21 cellular contexts compared by ENCODE assay signal in genomic region chr2:59754336-59754735, GRCh38.
DNase-seq lines count a peak whose midpoint lies in the region; ATAC-seq and TF ChIP-seq lines count a peak whose summit lies in the region.
"Had no signal": no experiment of that assay in that cellular context is flagged by ENCODE, and none has a peak within 500 bp of the region (broad histone marks: within the 10 kb centered on the region; RNA-seq: fewer than 3 reads in every experiment).

No MANE protein-coding gene starts in this region.

- no peak overlapping the region for H3K9ac ChIP-seq in OCI-LY3 (ENCODE audit: low read length)

- no peaks in the 10 kb centered on the region for H3K4me1 ChIP-seq in OCI-LY3 (ENCODE audit: low read length)
- H3K4me1 ChIP-seq: esophagus squamous epithelium, heart right ventricle, Peyer's patch, prostate gland had no signal

- TF ChIP-seq CTCF in C4-2B (conservative IDR thresholded peaks at IDR 0.05) (peak; percentile 22), GM12873 (IDR thresholded peaks at IDR 0.05; ENCODE audit: insufficient read depth, low read depth, low read length, missing control alignments) (peak; percentile 34), OCI-LY3 (IDR thresholded peaks at IDR 0.05; ENCODE audit: low read depth, low read length) (peak; percentile 58)

- H3K27ac ChIP-seq in C4-2B (no peak overlapping the region), OCI-LY3 (ENCODE audit: low read length) (no peak overlapping the region)
- H3K27ac ChIP-seq: esophagus squamous epithelium, heart right ventricle, Peyer's patch, prostate gland had no signal

- H2AFZ ChIP-seq in OCI-LY3 (ENCODE audit: low read depth, low read length): no peak overlapping the region

- H3K9me3 ChIP-seq in OCI-LY3 (ENCODE audit: insufficient read depth, low read length): no peaks in the 10 kb centered on the region
- H3K9me3 ChIP-seq: esophagus squamous epithelium, heart right ventricle, Peyer's patch, prostate gland had no signal

- no peaks in the 10 kb centered on the region for H3K27me3 ChIP-seq in OCI-LY3 (ENCODE audit: low read depth, low read length)
- H3K27me3 ChIP-seq: esophagus squamous epithelium, heart right ventricle, Peyer's patch had no signal

- no peaks in the 10 kb centered on the region for H3K36me3 ChIP-seq in OCI-LY3 (replicated peaks; ENCODE audit: low read depth, low read length)
- H3K36me3 ChIP-seq: esophagus squamous epithelium, heart right ventricle, Peyer's patch, prostate gland had no signal

- no peaks in the 10 kb centered on the region for H3K79me2 ChIP-seq in OCI-LY3 (ENCODE audit: low read length)

- H4K20me1 ChIP-seq in OCI-LY3 (ENCODE audit: insufficient read depth, low read length): no peaks in the 10 kb centered on the region

- peak; percentile 21 for DNase-seq in globus pallidus (ENCODE audit: low spot score)
- no peak for DNase-seq in NCI-H146 treated with DMSO at 0.1 percent for 48 hours (lab: John Stamatoyannopoulos, UW; ENCODE audit: unreplicated experiment)
- no peak for DNase-seq in activated naive CD4-positive, alpha-beta T cell (lab: John Stamatoyannopoulos, UW)
- DNase-seq in NCI-H1417 (lab: John Stamatoyannopoulos, UW): no peak
- DNase-seq: activated naive CD8-positive, alpha-beta T cell treated with anti-CD3 and anti-CD28 coated beads, Interleukin-2, amount 10 ng/mL, durations not matched to agents 7 days and 5 days; activated T-cell treated with anti-CD3 and anti-CD28 coated beads, Interleukin-2, amount 50 U/mL, for 1 hour; esophagus squamous epithelium; heart right ventricle; Kasumi-1; NCI-H2029 treated with DMSO at 0.1 percent for 48 hours; NCI-H510A treated with DMSO at 0.1 percent for 48 hours; Peyer's patch; small intestine; stimulated activated CD4-positive, alpha-beta T cell treated with anti-CD3 and anti-CD28 coated beads, Interleukin-4, amount 100 ng/mL, for 4 hours; stimulated activated CD8-positive, alpha-beta memory T cell treated with anti-CD3 and anti-CD28 coated beads, Interleukin-4, amount 100 ng/mL, for 48 hours had no signal

- no peak for ATAC-seq in HG03442 (IDR thresholded peaks at IDR 0.05; ENCODE audit: unreplicated experiment)
- ATAC-seq: HCT116, heart right ventricle had no signal

- H3K4me3 ChIP-seq in OCI-LY3 (ENCODE audit: low read length): no peak overlapping the region
- H3K4me3 ChIP-seq: esophagus squamous epithelium, heart right ventricle, Peyer's patch, prostate gland had no signal

- H3K4me2 ChIP-seq in OCI-LY3 (ENCODE audit: low read length): no peak overlapping the region
